Comparison of ENCODE assay signal across 14 cellular contexts in the genomic region with DNA sequence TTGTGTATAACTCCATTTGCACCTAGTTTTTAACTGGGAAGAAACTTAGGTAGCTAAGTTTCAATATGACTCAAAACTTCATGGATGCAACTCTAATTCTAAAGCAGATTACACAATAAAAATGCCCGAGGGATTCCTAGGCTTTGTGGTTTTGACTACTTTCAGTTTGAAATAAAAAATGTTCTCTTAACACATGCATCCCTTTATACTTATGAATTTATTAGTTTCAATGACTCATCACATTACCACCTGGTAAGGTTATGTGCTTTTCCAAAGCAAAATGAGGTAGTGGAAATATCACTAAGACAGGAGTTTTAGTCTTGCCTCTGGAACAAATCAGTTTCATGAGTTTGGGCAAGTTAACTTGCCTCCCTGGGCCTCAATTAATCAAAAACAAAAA.
DNase-seq lines count a peak whose midpoint lies in the region; ATAC-seq, FAIRE-seq and TF ChIP-seq lines count a peak whose summit lies in the region.
"Had no signal": no experiment of that assay in that cellular context is flagged by ENCODE, and none has a peak within 500 bp of the region (broad histone marks: within the 10 kb centered on the region; RNA-seq: fewer than 3 reads in every experiment).

No MANE protein-coding gene starts in this region.

- H3K79me2 ChIP-seq in OCI-LY7 (ENCODE audit: insufficient read depth, low read depth, low read length) = no peaks in the 10 kb centered on the region

- H3K27ac ChIP-seq in Panc1 (ENCODE audit: low read length) = peak overlapping the region; percentile 23; the same call in 1 of the 2 replicates
- H3K27ac ChIP-seq in pancreas = no peak overlapping the region
- no peak overlapping the region for H3K27ac ChIP-seq in OCI-LY7 (ENCODE audit: low read depth, low read length, poor library complexity, severe bottlenecking)
- H3K27ac ChIP-seq: lower lobe of right lung had no signal

- H3K4me3 ChIP-seq in Panc1 (ENCODE audit: low read depth in 2 of 2, low read length in 2 of 2) = no peak overlapping the region
- no peak overlapping the region for H3K4me3 ChIP-seq in epithelial cell of proximal tubule (ENCODE audit: low read depth, low read length)
- no peak overlapping the region for H3K4me3 ChIP-seq in pancreas
- no peak overlapping the region for H3K4me3 ChIP-seq in OCI-LY7 (ENCODE audit: low read depth, low read length, poor library complexity, severe bottlenecking)
- H3K4me3 ChIP-seq: lower lobe of right lung had no signal

- in situ Hi-C loops in Panc1 (cut with HindIII; ENCODE audit: low pct_unique_long_range_greater_than_20kb, low sequenced_read_pairs) = no loop called here

- no peak overlapping the region for H3K4me2 ChIP-seq in OCI-LY7 (ENCODE audit: low read length)

- WGBS in pancreas, 2 donors = 63 to 74% methylated on average over 1 of the region's 1 CpG

- H3K27me3 ChIP-seq in Panc1 (ENCODE audit: control insufficient read depth, insufficient read depth, low read length) (no peaks in the 10 kb centered on the region), pancreas (no peaks in the 10 kb centered on the region)

- H3K36me3 ChIP-seq in Panc1 (ENCODE audit: control insufficient read depth, insufficient read depth, low read length) (no peaks in the 10 kb centered on the region), pancreas (no peaks in the 10 kb centered on the region), OCI-LY7 (ENCODE audit: insufficient read depth, low read length) (no peaks in the 10 kb centered on the region)
- H3K36me3 ChIP-seq: lower lobe of right lung had no signal

- no peak overlapping the region for H2AFZ ChIP-seq in OCI-LY7 (ENCODE audit: low read length)

- no peaks in the 10 kb centered on the region for H3K9me2 ChIP-seq in OCI-LY7 (ENCODE audit: insufficient read depth, low read length)

- H3K9me3 ChIP-seq in Panc1 (ENCODE audit: control insufficient read depth, insufficient read depth, low read depth, low read length) (no peaks in the 10 kb centered on the region), pancreas (no peaks in the 10 kb centered on the region), OCI-LY7 (ENCODE audit: low read length) (no peaks in the 10 kb centered on the region)
- H3K9me3 ChIP-seq: lower lobe of right lung had no signal

- ATAC-seq in Panc1 (no peak), pancreas (no peak)
- ATAC-seq: activated naive CD8-positive, alpha-beta T cell treated with anti-CD3 and anti-CD28 coated beads, Interleukin-2, amount 50 U/mL, for 24 hours; lower lobe of right lung; T-cell had no signal

- POLR2A ChIA-PET in Panc1 (lab: Charles Lee) (no interaction called here), OCI-LY7 (lab: Charles Lee) (interaction anchor here (1.2 kb wide), 1 partner anchor 84 kb away, joined by 3 read pairs; no protein-coding TSS in a partner anchor)

- BruUV-seq in Panc1 (replicated peaks; lab: Mats Ljungman, UMichigan) = no TSS peak
- BruUV-seq in OCI-LY7 (replicated peaks; lab: Mats Ljungman, UMichigan) = no TSS peak

- H3K4me1 ChIP-seq in Panc1 (ENCODE audit: control insufficient read depth, insufficient read depth, low read length) (no peaks in the 10 kb centered on the region), pancreas (no peaks in the 10 kb centered on the region), OCI-LY7 (ENCODE audit: insufficient read depth, low read length, poor library complexity, severe bottlenecking) (no peaks in the 10 kb centered on the region)
- H3K4me1 ChIP-seq: lower lobe of right lung had no signal

- H4K20me1 ChIP-seq in OCI-LY7 (ENCODE audit: insufficient read depth, low read length) = no peaks in the 10 kb centered on the region

- TF ChIP-seq CTCF in Panc1 (IDR thresholded peaks at IDR 0.05) = no peak
- no peak for TF ChIP-seq CTCF in epithelial cell of proximal tubule (conservative IDR thresholded peaks at IDR 0.05; ENCODE audit: low read depth, low read length)
- no peak for TF ChIP-seq CTCF in pancreas (IDR thresholded peaks at IDR 0.05)
- TF ChIP-seq CTCF in OCI-LY7 (conservative IDR thresholded peaks at IDR 0.05; ENCODE audit: low read length) = no peak

- CTCF ChIA-PET in Panc1 (lab: Charles Lee) (interaction anchor here (0.7 kb wide), 1 partner anchor 352 kb away, joined by 7 read pairs; no protein-coding TSS in a partner anchor), OCI-LY7 (lab: Charles Lee; ENCODE audit: unreplicated experiment) (no interaction called here)

- intact Hi-C loops in Panc1 (cut with micrococcal nuclease; ENCODE audit: unreplicated experiment) = no loop called here
- intact Hi-C loops in pancreas (cut with DNase I) = no loop called here
- intact Hi-C loops in OCI-LY7 (cut with micrococcal nuclease; ENCODE audit: unreplicated experiment) = no loop called here

- peak; percentile 76 for DNase-seq in EH (ENCODE audit: low read depth)
- DNase-seq in Panc1 (ENCODE audit: low read depth, low spot score) = no peak
- peak; percentile 13 for DNase-seq in epithelial cell of proximal tubule (ENCODE audit: low read depth)
- no peak for DNase-seq in pancreas
- DNase-seq in COLO668 (lab: John Stamatoyannopoulos, UW; ENCODE audit: unreplicated experiment) = no peak
- no peak for DNase-seq in OCI-LY7 (ENCODE audit: low spot score)
- no peak for DNase-seq in DMS79 treated with DMSO at 0.1 percent for 48 hours (lab: John Stamatoyannopoulos, UW)
- no peak for DNase-seq in activated CD4-positive, alpha-beta T cell treated with anti-CD3 and anti-CD28 coated beads for 48 hours
- DNase-seq: activated CD4-positive, alpha-beta memory T cell treated with anti-CD3 and anti-CD28 coated beads, Interleukin-2, amount 10 ng/mL, durations not matched to agents 7 days and 5 days; activated naive CD8-positive, alpha-beta T cell treated with anti-CD3 and anti-CD28 coated beads, Interleukin-2, amount 50 U/mL, for 24 hours; Calu3; lower lobe of right lung; retina; T-cell had no signal

- peak; percentile 89 for FAIRE-seq in pancreas (lab: Jason Lieb, UNC)

Comparison
In these comparisons a context has a peak if more than half of its experiments do, and no peak if none do; other contexts are left out.
1. DNase-seq: peak in EH (single experiment) and epithelial cell of proximal tubule (single experiment); none in Panc1 (single experiment), pancreas (0 of 6), COLO668 (single experiment), OCI-LY7 (single experiment), DMS79 treated with DMSO at 0.1 percent for 48 hours (single experiment) and activated CD4-positive, alpha-beta T cell treated with anti-CD3 and anti-CD28 coated beads for 48 hours (single experiment).